ENCODE assay signal across 12 cellular contexts in genomic region chr17:4852504-4853075, GRCh38. TPM values are rescaled to one million over a fixed set of nuclear protein-coding genes. Genes with fewer than 3 reads are reported as not detected.
DNase-seq lines count a peak whose midpoint lies in the region; ATAC-seq, FAIRE-seq and TF ChIP-seq lines count a peak whose summit lies in the region.
"Had no signal": no experiment of that assay in that cellular context is flagged by ENCODE, and none has a peak within 500 bp of the region (broad histone marks: within the 10 kb centered on the region; RNA-seq: fewer than 3 reads in every experiment).

No MANE protein-coding gene starts in this region.

- H3K4me2 ChIP-seq in trophoblast cell (ENCODE audit: low read length) = no peak overlapping the region

- peaks cover 64% of the 10 kb centered on the region for H3K79me1 ChIP-seq in trophoblast cell (ENCODE audit: low read length)

- H3K9ac ChIP-seq in colonic mucosa (ENCODE audit: low read depth in 2 of 2, low read length in 2 of 2) (no peak overlapping the region), trophoblast cell (ENCODE audit: low read length) (no peak overlapping the region)

- FAIRE-seq in RCC 7860 (lab: Jason Lieb, UNC) = no peak

- H3K4me3 ChIP-seq in colonic mucosa (no peak overlapping the region), trophoblast cell (ENCODE audit: low read depth, low read length) (no peak overlapping the region), left lung (no peak overlapping the region)
- H3K4me3 ChIP-seq: lung had no signal

- no peak overlapping the region for H4K12ac ChIP-seq in trophoblast cell (ENCODE audit: low read depth, low read length)

- peak overlapping the region; percentile 9 for H2BK12ac ChIP-seq in trophoblast cell (ENCODE audit: low read length)

- no peak overlapping the region for H4K8ac ChIP-seq in trophoblast cell (ENCODE audit: low read depth, low read length)

- H3K27me3 ChIP-seq in colonic mucosa (no peaks in the 10 kb centered on the region), trophoblast cell (ENCODE audit: insufficient read depth, low read length) (no peaks in the 10 kb centered on the region), left lung (no peaks in the 10 kb centered on the region)

- DNase-seq in NCI-H345 (lab: John Stamatoyannopoulos, UW) (peak; percentile 33), NCI-H345 treated with DMSO at 0.1 percent for 48 hours (lab: John Stamatoyannopoulos, UW; ENCODE audit: unreplicated experiment) (no peak), RCC 7860 (ENCODE audit: low spot score) (peak; percentile 23), colonic mucosa (peak; percentile 37), trophoblast cell (peak in 1 of 2 donors; percentile 28), left lung (no peak), mesenteric fat pad (ENCODE audit: low spot score) (no peak)
- no peak for DNase-seq in stimulated activated CD4-positive, alpha-beta T cell treated with anti-CD3 and anti-CD28 coated beads, Interleukin-4, amount 100 ng/mL, for 24 hours
- DNase-seq: GOT3 had no signal

- H3K23ac ChIP-seq in trophoblast cell (ENCODE audit: low read length) = peak overlapping the region; percentile 14

- H2BK120ac ChIP-seq in trophoblast cell (ENCODE audit: insufficient read depth, low read length, poor library complexity) = peak overlapping the region; percentile 20

- intact Hi-C loops in colonic mucosa (cut with DNase I) = no loop called here
- intact Hi-C loops in left lung (cut with DNase I) = no loop called here

- H2AK5ac ChIP-seq in trophoblast cell (ENCODE audit: low read length) = peak overlapping the region; percentile 45

- H4K91ac ChIP-seq in trophoblast cell (ENCODE audit: low read depth, low read length) = peak overlapping the region; percentile 23

- H3K14ac ChIP-seq in trophoblast cell (ENCODE audit: low read length) = peak overlapping the region; percentile 53

- no peak overlapping the region for H3K27ac ChIP-seq in colonic mucosa
- H3K27ac ChIP-seq in trophoblast cell (ENCODE audit: low read depth, low read length) = no peak overlapping the region
- H3K27ac ChIP-seq in left lung = no peak overlapping the region
- H3K27ac ChIP-seq: C4-2B had no signal

- H2AFZ ChIP-seq in trophoblast cell (ENCODE audit: insufficient read depth, low read length, poor library complexity) = no peak overlapping the region

- peak overlapping the region; percentile 2 for H3K4ac ChIP-seq in trophoblast cell (ENCODE audit: low read depth, low read length)

- no peaks in the 10 kb centered on the region for H3K36me3 ChIP-seq in colonic mucosa
- H3K36me3 ChIP-seq in trophoblast cell (ENCODE audit: control insufficient read depth in 1 of 2, insufficient read depth in 2 of 2, low read length in 2 of 2) = peaks cover 0 to 2% of the 10 kb centered on the region in 2 experiments
- H3K36me3 ChIP-seq in left lung = no peaks in the 10 kb centered on the region

- H3K4me1 ChIP-seq in colonic mucosa = peaks cover 20% of the 10 kb centered on the region
- H3K4me1 ChIP-seq in trophoblast cell (ENCODE audit: control insufficient read depth in 1 of 2, insufficient read depth in 2 of 2, low read length in 2 of 2) = peaks cover 55 to 74% of the 10 kb centered on the region in 2 experiments
- H3K4me1 ChIP-seq in left lung = peaks cover 15 to 66% of the 10 kb centered on the region in 2 donors

- H3K79me2 ChIP-seq in trophoblast cell (ENCODE audit: control insufficient read depth, insufficient read depth, low read length, poor library complexity) = peaks cover 21% of the 10 kb centered on the region

- ATAC-seq in left lung = no peak

- TF ChIP-seq CTCF in colonic mucosa (IDR thresholded peaks at IDR 0.05) (no peak), left lung (IDR thresholded peaks at IDR 0.05) (no peak)

- H2BK5ac ChIP-seq in trophoblast cell (ENCODE audit: low read depth, low read length, poor library complexity) = no peak overlapping the region

- H3K18ac ChIP-seq in trophoblast cell (ENCODE audit: low read length) = peak overlapping the region; percentile 16

- H3K9me3 ChIP-seq in colonic mucosa (no peaks in the 10 kb centered on the region), trophoblast cell (ENCODE audit: insufficient read depth, low read depth, low read length) (no peaks in the 10 kb centered on the region), left lung (no peaks in the 10 kb centered on the region)

RNA-seq across cellular contexts. Expression of gene MINK1, which starts 19.4 kb away (rescaled TPM):
- total RNA-seq in colonic mucosa (100 to 1,000 TPM; 172 to 215 TPM), left lung (10 to 100 TPM; 84.1 to 85.4 TPM), mesenteric fat pad (60.3 TPM)
- polyA plus RNA-seq in trophoblast cell (2013) = 54.5 and 55.2 TPM in 2 replicates

RNA-seq across cellular contexts. Expression of gene PLD2, which starts 45.6 kb away (rescaled TPM):
- total RNA-seq in colonic mucosa (10 to 100 TPM; 18.8 to 28.3 TPM), left lung (10 to 100 TPM; 30.0 to 34.7 TPM), mesenteric fat pad (22.8 TPM)
- polyA plus RNA-seq in trophoblast cell (2013) = 40.7 and 43.6 TPM in 2 replicates

RNA-seq across cellular contexts. Expression of gene C17orf107, which starts 46.7 kb away (rescaled TPM):
- total RNA-seq in colonic mucosa (1 to 10 TPM in 1 of 2 donors, under 1 TPM in 1; 0.74 to 1.8 TPM), left lung (1 to 10 TPM; 2.0 to 5.3 TPM), mesenteric fat pad (3.0 TPM)
- polyA plus RNA-seq in trophoblast cell (2013) = 0.47 and 0.49 TPM in 2 replicates

RNA-seq across cellular contexts. Expression of gene CHRNE, which starts 50.3 kb away (rescaled TPM):
- total RNA-seq in colonic mucosa = 1 to 10 TPM in 1 of 2 donors, not detected in 1; 1.1 TPM
- polyA plus RNA-seq in trophoblast cell (2013) = 0.22 and 0.34 TPM in 2 replicates
- 1 to 10 TPM; 2.9 to 4.9 TPM for total RNA-seq in left lung
- 1.6 TPM for total RNA-seq in mesenteric fat pad
- total RNA-seq: NCI-H460 had no signal

Comparison
In these comparisons a context has a peak if more than half of its experiments do, and no peak if none do; other contexts are left out.
1. DNase-seq: peak in NCI-H345 (single experiment), RCC 7860 (single experiment) and colonic mucosa (single experiment); none in NCI-H345 treated with DMSO at 0.1 percent for 48 hours (single experiment), left lung (0 of 2), stimulated activated CD4-positive, alpha-beta T cell treated with anti-CD3 and anti-CD28 coated beads, Interleukin-4, amount 100 ng/mL, for 24 hours (single experiment) and mesenteric fat pad (single experiment).